Comparison of ENCODE assay signal across 1 cellular context in genomic region chr22:38272373-38273134, GRCh38.
TF ChIP-seq lines count a peak whose summit lies in the region.

TMEM184B (minus strand) TSS chr22:38273010; CDS start chr22:38247961, 25,049 bp downstream.

TF ChIP-seq in HepG2, 621 proteins besides CTCF, POLR2A, EP300 and RAD21 (continued from another document and continues in another):
- TF ChIP-seq TRAFD1 (CRISPR knock-in tag; IDR thresholded peaks at IDR 0.05; ENCODE audit: borderline replicate concordance) = no peak
- TF ChIP-seq CREB1 (IDR thresholded peaks at IDR 0.05) = no peak
- TF ChIP-seq CREB1 (CRISPR knock-in tag; IDR thresholded peaks at IDR 0.05) = no peak
- no peak for TF ChIP-seq ZFP37 (CRISPR knock-in tag; IDR thresholded peaks at IDR 0.05; ENCODE audit: borderline replicate concordance)
- no peak for TF ChIP-seq E2F5 (CRISPR knock-in tag; conservative IDR thresholded peaks at IDR 0.05)
- TF ChIP-seq HOMEZ (CRISPR knock-in tag; IDR thresholded peaks at IDR 0.05; ENCODE audit: low read depth) = no peak
- no peak for TF ChIP-seq ZNF496 (CRISPR knock-in tag; IDR thresholded peaks at IDR 0.05; ENCODE audit: insufficient replicate concordance)
- TF ChIP-seq PLSCR1 (CRISPR knock-in tag; IDR thresholded peaks at IDR 0.05; ENCODE audit: borderline replicate concordance) = no peak
- TF ChIP-seq KAT8 (CRISPR knock-in tag; IDR thresholded peaks at IDR 0.05) = no peak
- TF ChIP-seq SMAD3 (CRISPR knock-in tag; IDR thresholded peaks at IDR 0.05) = no peak
- no peak for TF ChIP-seq ZNF598 (CRISPR knock-in tag; IDR thresholded peaks at IDR 0.05; ENCODE audit: borderline replicate concordance)
- peak; percentile 26; the same call in 1 of the 2 replicates for TF ChIP-seq ZGPAT (CRISPR knock-in tag; IDR thresholded peaks at IDR 0.05)
- TF ChIP-seq FOXA3 (CRISPR knock-in tag; IDR thresholded peaks at IDR 0.05) = no peak
- no peak for TF ChIP-seq HDAC2 (CRISPR knock-in tag; IDR thresholded peaks at IDR 0.05)
- no peak for TF ChIP-seq HBP1 (CRISPR knock-in tag; IDR thresholded peaks at IDR 0.05; ENCODE audit: low read depth)
- no peak for TF ChIP-seq HOXA5 (CRISPR knock-in tag; IDR thresholded peaks at IDR 0.05)
- TF ChIP-seq ZNF570 (CRISPR knock-in tag; IDR thresholded peaks at IDR 0.05; ENCODE audit: borderline replicate concordance) = no peak
- TF ChIP-seq ZNF33B (CRISPR knock-in tag; IDR thresholded peaks at IDR 0.05) = no peak
- no peak for TF ChIP-seq ZNF614 (CRISPR knock-in tag; IDR thresholded peaks at IDR 0.05; ENCODE audit: borderline replicate concordance)
- TF ChIP-seq ZNF280D (CRISPR knock-in tag; IDR thresholded peaks at IDR 0.05) = no peak
- TF ChIP-seq CBX1 (IDR thresholded peaks at IDR 0.05; ENCODE audit: low read depth) = no peak
- TF ChIP-seq GRHL1 (CRISPR knock-in tag; conservative IDR thresholded peaks at IDR 0.05) = no peak
- no peak for TF ChIP-seq ZNF207 (IDR thresholded peaks at IDR 0.05; ENCODE audit: borderline replicate concordance)
- no peak for TF ChIP-seq ZNF562 (CRISPR knock-in tag; IDR thresholded peaks at IDR 0.05; ENCODE audit: borderline replicate concordance)
- no peak; the same call in 1 of the 2 replicates for TF ChIP-seq ZNF790 (CRISPR knock-in tag; IDR thresholded peaks at IDR 0.05; ENCODE audit: borderline replicate concordance)
- no peak for TF ChIP-seq CHD4 (IDR thresholded peaks at IDR 0.05; ENCODE audit: borderline replicate concordance, low read length)
- TF ChIP-seq ZNF503 (CRISPR knock-in tag; IDR thresholded peaks at IDR 0.05) = 0 out of 2 replicates have a peak, but pooled peaks have one; percentile 25
- TF ChIP-seq MAFF (IDR thresholded peaks at IDR 0.05; ENCODE audit: low read depth, low read length) = no peak
- TF ChIP-seq ZNF564 (CRISPR knock-in tag; IDR thresholded peaks at IDR 0.05) = 0 out of 2 replicates have a peak, but pooled peaks have one; percentile 13
- no peak for TF ChIP-seq GLMP (CRISPR knock-in tag; IDR thresholded peaks at IDR 0.05; ENCODE audit: borderline replicate concordance)
- no peak for TF ChIP-seq CBFB (CRISPR knock-in tag; IDR thresholded peaks at IDR 0.05)
- TF ChIP-seq ZNF121 (CRISPR knock-in tag; IDR thresholded peaks at IDR 0.05) = no peak
- no peak for TF ChIP-seq SMAD1 (CRISPR knock-in tag; IDR thresholded peaks at IDR 0.05; ENCODE audit: borderline replicate concordance, low read depth)
- no peak for TF ChIP-seq THYN1 (CRISPR knock-in tag; IDR thresholded peaks at IDR 0.05; ENCODE audit: borderline replicate concordance, low read depth)
- TF ChIP-seq ZNF609 (CRISPR knock-in tag; IDR thresholded peaks at IDR 0.05; ENCODE audit: borderline replicate concordance) = no peak
- 0 out of 2 replicates have a peak, but pooled peaks have one; percentile 16 for TF ChIP-seq ZNF777 (CRISPR knock-in tag; IDR thresholded peaks at IDR 0.05)
- TF ChIP-seq LBX2 (CRISPR knock-in tag; IDR thresholded peaks at IDR 0.05; ENCODE audit: borderline replicate concordance) = 0 out of 2 replicates have a peak, but pooled peaks have one; percentile 30
